ENCODE assay signal across 11 cellular contexts in the genomic region with DNA sequence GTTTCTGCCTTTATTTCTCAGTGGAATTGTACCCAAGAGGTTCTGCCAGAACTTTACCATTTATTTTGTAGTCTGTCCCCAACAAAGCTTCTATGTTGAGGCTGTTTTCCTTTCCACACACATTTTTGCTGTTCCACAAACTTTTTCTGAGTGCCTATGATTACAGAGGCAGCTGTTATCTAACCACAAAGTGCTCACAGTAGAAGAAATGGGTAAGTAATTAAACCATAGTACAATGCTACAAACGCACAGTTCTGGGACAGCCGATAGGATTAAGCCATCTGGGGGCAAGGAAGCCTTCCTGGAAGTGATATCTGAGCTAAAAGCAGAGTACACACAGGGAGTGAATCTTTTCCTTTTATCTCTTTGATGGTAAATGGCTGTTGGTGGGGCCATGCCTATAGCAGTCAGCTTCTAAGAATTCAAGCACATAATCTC. TPM values are rescaled to one million over a fixed set of nuclear protein-coding genes. Genes with fewer than 3 reads are reported as not detected.
DNase-seq lines count a peak whose midpoint lies in the region; ATAC-seq, FAIRE-seq and TF ChIP-seq lines count a peak whose summit lies in the region.
"Had no signal": no experiment of that assay in that cellular context is flagged by ENCODE, and none has a peak within 500 bp of the region (broad histone marks: within the 10 kb centered on the region; RNA-seq: fewer than 3 reads in every experiment).

No MANE protein-coding gene starts in this region.

- H2BK120ac ChIP-seq in H9 (ENCODE audit: low read depth, low read length, poor library complexity, severe bottlenecking) = no peak overlapping the region

- no peak overlapping the region for H4K8ac ChIP-seq in H9 (replicated peaks; ENCODE audit: insufficient read length, low read depth, low read length)

- no peak overlapping the region for H2BK20ac ChIP-seq in H9 (ENCODE audit: low read depth, low read length, poor library complexity, severe bottlenecking)

- TF ChIP-seq CTCF in Loucy (conservative IDR thresholded peaks at IDR 0.05; ENCODE audit: low read length) = no peak
- no peak for TF ChIP-seq CTCF in H9 (conservative IDR thresholded peaks at IDR 0.05)

- no peak overlapping the region for H3K14ac ChIP-seq in H9 (ENCODE audit: insufficient read depth, low read length)

- peaks cover 4% of the 10 kb centered on the region for H3K23me2 ChIP-seq in H9 (ENCODE audit: insufficient read length, low read depth, low read length, poor library complexity, severe bottlenecking)

- no peak overlapping the region for H3K23ac ChIP-seq in H9 (ENCODE audit: insufficient read length, low read depth, low read length)

- no peaks in the 10 kb centered on the region for H3K79me1 ChIP-seq in H9 (ENCODE audit: insufficient read depth, low read depth, low read length, poor library complexity, severe bottlenecking)

- no peaks in the 10 kb centered on the region for H3K27me3 Mint-ChIP-seq in activated naive CD8-positive, alpha-beta T cell treated with anti-CD3 and anti-CD28 coated beads for 36 hours
- H3K27me3 Mint-ChIP-seq in H9 (ENCODE audit: low read depth) = peaks cover 53% of the 10 kb centered on the region

- no peak overlapping the region for H3K4me3 ChIP-seq in Loucy (ENCODE audit: low read length, poor library complexity, severe bottlenecking)
- H3K4me3 ChIP-seq in small intestine (ENCODE audit: low read depth in 1 of 2, low read length in 2 of 2) = no peak overlapping the region
- H3K4me3 ChIP-seq: tibial artery had no signal

- peak; percentile 6 for DNase-seq in NCI-H82 (lab: John Stamatoyannopoulos, UW)
- DNase-seq in NCI-H82 treated with DMSO at 0.1 percent for 48 hours (lab: John Stamatoyannopoulos, UW; ENCODE audit: unreplicated experiment) = no peak
- DNase-seq in activated naive CD8-positive, alpha-beta T cell treated with anti-CD3 and anti-CD28 coated beads for 36 hours = no peak
- no peak for DNase-seq in small intestine
- DNase-seq in H9 = no peak
- no peak for DNase-seq in SW 1271 (lab: John Stamatoyannopoulos, UW)
- DNase-seq: activated gamma-delta T cell, tibial artery had no signal

- no peaks in the 10 kb centered on the region for H3K9me3 ChIP-seq in Loucy (ENCODE audit: insufficient read depth, low read depth, low read length)
- H3K9me3 ChIP-seq in small intestine (ENCODE audit: control insufficient read depth, low read depth) = no peaks in the 10 kb centered on the region
- H3K9me3 ChIP-seq in H9 (ENCODE audit: control insufficient read depth, low read depth, low read length) = no peaks in the 10 kb centered on the region
- H3K9me3 ChIP-seq: tibial artery had no signal

- no peak overlapping the region for H3K4ac ChIP-seq in H9 (ENCODE audit: low read depth, low read length)

- H3K18ac ChIP-seq in H9 (ENCODE audit: insufficient read length, low read depth, low read length) = no peak overlapping the region

- H4K91ac ChIP-seq in H9 (ENCODE audit: insufficient read length, low read depth, low read length) = no peak overlapping the region

- H3K4me2 ChIP-seq in Loucy (ENCODE audit: low read depth, low read length, poor library complexity, severe bottlenecking) = peak overlapping the region; percentile 32
- H3K4me2 ChIP-seq in H9 (ENCODE audit: insufficient read depth, insufficient read length, low read length) = no peak overlapping the region

- peaks cover 9% of the 10 kb centered on the region for H3K9me3 Mint-ChIP-seq in activated naive CD8-positive, alpha-beta T cell treated with anti-CD3 and anti-CD28 coated beads for 36 hours
- H3K9me3 Mint-ChIP-seq in H9 = peaks cover 2 to 6% of the 10 kb centered on the region in 2 experiments; a peak in 2 of 5 replicates

- no peak overlapping the region for H2BK15ac ChIP-seq in H9 (ENCODE audit: low read depth, low read length)

- no peak for ATAC-seq in HG03108 (IDR thresholded peaks at IDR 0.05; ENCODE audit: unreplicated experiment)

- H2AFZ ChIP-seq in Loucy (ENCODE audit: low read length) (no peak overlapping the region), H9 (ENCODE audit: low read length) (no peak overlapping the region)

- H3K4me1 Mint-ChIP-seq in activated naive CD8-positive, alpha-beta T cell treated with anti-CD3 and anti-CD28 coated beads for 36 hours = peaks cover 56% of the 10 kb centered on the region
- H3K4me1 Mint-ChIP-seq in H9 = peaks cover 6 to 7% of the 10 kb centered on the region in 2 experiments; a peak in 3 of 4 replicates

- H3K27ac Mint-ChIP-seq in activated naive CD8-positive, alpha-beta T cell treated with anti-CD3 and anti-CD28 coated beads for 36 hours = peak overlapping the region; percentile 83
- H3K27ac Mint-ChIP-seq in H9 = no peak overlapping the region

- no peak for FAIRE-seq in small intestine (lab: Jason Lieb, UNC)
- FAIRE-seq: A204.1 had no signal

- no peaks in the 10 kb centered on the region for H3K36me3 ChIP-seq in Loucy (ENCODE audit: insufficient read depth, low read length)
- no peaks in the 10 kb centered on the region for H3K36me3 ChIP-seq in small intestine (ENCODE audit: control insufficient read depth in 2 of 2, insufficient read depth in 2 of 2, low read length in 2 of 2)
- H3K36me3 ChIP-seq: tibial artery had no signal

- H3K79me2 ChIP-seq in Loucy (ENCODE audit: insufficient read depth, low read length) = peaks cover 12% of the 10 kb centered on the region
- no peaks in the 10 kb centered on the region for H3K79me2 ChIP-seq in H9 (ENCODE audit: insufficient read depth, low read length)

- peak overlapping the region; percentile 9 to 66 for H3K27ac ChIP-seq in small intestine (ENCODE audit: low read depth in 1 of 2, low read length in 1 of 2)
- no peak overlapping the region for H3K27ac ChIP-seq in H9 (ENCODE audit: insufficient read length, low read depth, low read length)
- H3K27ac ChIP-seq: tibial artery had no signal

- H3T11ph ChIP-seq in H9 (ENCODE audit: low read length) = no peak overlapping the region

- peak overlapping the region; percentile 69 for H3K4me3 Mint-ChIP-seq in activated naive CD8-positive, alpha-beta T cell treated with anti-CD3 and anti-CD28 coated beads for 36 hours
- no peak overlapping the region for H3K4me3 Mint-ChIP-seq in H9

- H3F3A ChIP-seq in Loucy (ENCODE audit: low read depth) = no peaks in the 10 kb centered on the region

- H3K56ac ChIP-seq in H9 (ENCODE audit: insufficient read length, low read depth, low read length) = no peak overlapping the region

- H3K4me1 ChIP-seq in Loucy (ENCODE audit: insufficient read depth, low read length, poor library complexity, severe bottlenecking) (peaks cover 24% of the 10 kb centered on the region), small intestine (ENCODE audit: control insufficient read depth in 2 of 2, insufficient read depth in 1 of 2, low read depth in 1 of 2, low read length in 1 of 2) (peaks cover 6 to 8% of the 10 kb centered on the region in 2 donors), H9 (ENCODE audit: insufficient read depth, low read length) (no peaks in the 10 kb centered on the region)

- H3K27me3 ChIP-seq in Loucy (ENCODE audit: insufficient read depth, low read length, poor library complexity, severe bottlenecking) = no peaks in the 10 kb centered on the region
- H3K27me3 ChIP-seq in small intestine (ENCODE audit: control insufficient read depth in 2 of 2, insufficient read depth in 2 of 2, low read length in 2 of 2) = no peaks in the 10 kb centered on the region
- peaks cover 8% of the 10 kb centered on the region; the same call in 1 of the 2 replicates for H3K27me3 ChIP-seq in H9 (ENCODE audit: insufficient read depth, low read length)
- H3K27me3 ChIP-seq: tibial artery had no signal

- H4K5ac ChIP-seq in H9 (ENCODE audit: insufficient read length, low read depth, low read length) = no peak overlapping the region

- H3K9me2 ChIP-seq in Loucy (replicated peaks; ENCODE audit: low read depth, low read length) = no peaks in the 10 kb centered on the region

- no peak overlapping the region for H2BK5ac ChIP-seq in H9 (ENCODE audit: insufficient read length, low read length)

- H4K20me1 ChIP-seq in Loucy (ENCODE audit: insufficient read depth, low read length, poor library complexity, severe bottlenecking) = peaks cover 2% of the 10 kb centered on the region
- H4K20me1 ChIP-seq in H9 (ENCODE audit: control insufficient read depth, insufficient read depth, insufficient read length) = no peaks in the 10 kb centered on the region

- H2AK5ac ChIP-seq in H9 (ENCODE audit: insufficient read length, low read length) = no peak overlapping the region

- H2BK12ac ChIP-seq in H9 (ENCODE audit: insufficient read length, low read depth, low read length) = no peak overlapping the region

- 7 to 34% (median 31%) methylated on average over 2 of the region's 2 CpGs for WGBS in small intestine, 3 donors
- no CpG with 5 or more reads among the region's 2 CpGs for WGBS in H9 (ENCODE audit: extremely low coverage, insufficient read length, low lambda C conversion rate)

- peaks cover 16% of the 10 kb centered on the region for H3K36me3 Mint-ChIP-seq in activated naive CD8-positive, alpha-beta T cell treated with anti-CD3 and anti-CD28 coated beads for 36 hours
- peaks cover 0 to 2% (median 0%) of the 10 kb centered on the region in 3 experiments; a peak in 2 of 7 replicates for H3K36me3 Mint-ChIP-seq in H9 (ENCODE audit: insufficient read depth in 1 of 3, low read depth in 3 of 3)

- H3K9ac ChIP-seq in Loucy (ENCODE audit: low read depth, low read length, poor library complexity, severe bottlenecking) (peak overlapping the region; percentile 0), H9 (ENCODE audit: extremely low read depth, insufficient read length, low read length) (no peak overlapping the region)

RNA-seq across cellular contexts. Expression of a gene that starts 3.9 kb away (rescaled TPM):
- 10 to 100 TPM; 45.1 to 49.3 TPM for total RNA-seq in activated naive CD8-positive, alpha-beta T cell treated with anti-CD3 and anti-CD28 coated beads for 36 hours
- polyA plus RNA-seq in small intestine = 10 to 100 TPM; 28.9 to 38.3 (median 35.8) TPM
- total RNA-seq in H9 (2021) = 3.3 and 3.5 TPM in 2 replicates

Comparison
In these comparisons a context has a peak if more than half of its experiments do, and no peak if none do; other contexts are left out.
1. RNA of a gene that starts 3.9 kb away (total RNA-seq): 45.1 to 49.3 TPM in activated naive CD8-positive, alpha-beta T cell treated with anti-CD3 and anti-CD28 coated beads for 36 hours; 3.3 to 3.5 TPM in H9; every median in the first group is over 10 times any median in the second.